29 cellular contexts compared by ENCODE assay signal in genomic region chr16:17566656-17567450, GRCh38.
"Had no signal": no experiment of that assay in that cellular context is flagged by ENCODE, and none has a peak within 500 bp of the region (broad histone marks: within the 10 kb centered on the region; RNA-seq: fewer than 3 reads in every experiment).

No MANE protein-coding gene starts in this region.

- H3K4me3 ChIP-seq: adrenal gland, body of pancreas, cardiac muscle cell, colonic mucosa, esophagus muscularis mucosa had no signal

- H3K27me3 ChIP-seq: adrenal gland, body of pancreas, cardiac muscle cell, colonic mucosa had no signal

- H3K9me3 ChIP-seq: adrenal gland, body of pancreas, colonic mucosa, esophagus muscularis mucosa had no signal

- H3K36me3 ChIP-seq: adrenal gland, cardiac muscle cell, colonic mucosa, esophagus muscularis mucosa, WERI-Rb-1 had no signal

- DNase-seq: activated B cell treated with CpG ODN at 0.5 μM for 24 hours; activated CD4-positive, alpha-beta T cell treated with anti-CD3 and anti-CD28 coated beads for 48 hours; activated CD4-positive, alpha-beta T cell treated with anti-CD3 and anti-CD28 coated beads, Interleukin-2, amount 50 U/mL, for 1 hour; activated CD4-positive, alpha-beta T cell treated with anti-CD3 and anti-CD28 coated beads, Interleukin-2, amount 50 U/mL, for 48 hours; activated CD8-positive, alpha-beta memory T cell treated with anti-CD3 and anti-CD28 coated beads for 24 hours; activated CD8-positive, alpha-beta T cell treated with anti-CD3 and anti-CD28 coated beads for 36 hours; activated effector memory CD4-positive, alpha-beta T cell treated with anti-CD3 and anti-CD28 coated beads, Interleukin-2, amount 50 U/mL, for 16 hours; activated naive CD4-positive, alpha-beta T cell treated with anti-CD3 and anti-CD28 coated beads for 36 hours; activated naive CD8-positive, alpha-beta T cell treated with anti-CD3 and anti-CD28 coated beads for 36 hours; activated naive CD8-positive, alpha-beta T cell treated with anti-CD3 and anti-CD28 coated beads, Interleukin-2, amount 50 U/mL, for 24 hours; activated T-cell treated with anti-CD3 and anti-CD28 coated beads, Interleukin-2, amount 50 U/mL, for 4 hours; adrenal gland; amygdala; aorta; body of pancreas; central memory CD4-positive, alpha-beta T cell; cerebellar nuclear complex; colonic mucosa; effector CD8-positive, alpha-beta T cell; T-helper 1 cell; T-helper 17 cell; T1000; WERI-Rb-1 had no signal

- ATAC-seq: activated CD4-positive, CD25-positive, alpha-beta regulatory T cell treated with anti-CD3 and anti-CD28 coated beads, Interleukin-2, amount 50 U/mL, for 24 hours; activated CD8-positive, alpha-beta T cell treated with anti-CD3 and anti-CD28 coated beads for 36 hours; activated naive CD8-positive, alpha-beta T cell treated with anti-CD3 and anti-CD28 coated beads, Interleukin-2, amount 50 U/mL, for 24 hours; activated T-cell treated with anti-CD3 and anti-CD28 coated beads, Interleukin-2, amount 50 U/mL, for 4 hours; body of pancreas; T-helper 17 cell had no signal

- H3K27ac ChIP-seq: adrenal gland, body of pancreas, cardiac muscle cell, colonic mucosa, esophagus muscularis mucosa, WERI-Rb-1 had no signal

- H3K4me1 ChIP-seq: adrenal gland, body of pancreas, colonic mucosa, esophagus muscularis mucosa had no signal

- FAIRE-seq: endometrium, endothelial cell of umbilical vein, frontal cortex had no signal
